Comparison of ENCODE assay signal across 17 cellular contexts in the genomic region with DNA sequence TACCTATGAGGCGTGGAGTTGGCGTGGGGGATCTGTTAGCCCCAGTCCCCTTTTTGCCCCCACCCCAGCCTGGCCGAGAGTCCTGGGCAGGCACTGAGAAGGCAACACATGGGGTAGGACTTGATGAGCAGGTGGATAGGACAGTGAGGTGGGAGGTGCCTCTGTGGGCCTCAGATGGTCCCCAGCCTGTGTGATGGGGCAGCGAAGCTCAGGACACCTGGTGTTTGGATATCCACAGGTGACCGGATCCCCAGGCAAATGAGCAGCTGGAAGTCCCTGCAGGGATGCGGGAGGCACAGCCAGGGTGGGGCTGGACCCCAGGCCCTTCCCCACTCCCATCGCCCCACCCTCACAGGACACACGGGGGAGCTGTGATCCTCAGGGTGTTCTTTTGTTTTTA. TPM values are rescaled to one million over a fixed set of nuclear protein-coding genes. Genes with fewer than 3 reads are reported as not detected.
A peak's percentile ranks its signal among the peaks of the same experiment; 100 is the strongest.
DNase-seq lines count a peak whose midpoint lies in the region; ATAC-seq and TF ChIP-seq lines count a peak whose summit lies in the region.
"Had no signal": no experiment of that assay in that cellular context is flagged by ENCODE, and none has a peak within 500 bp of the region (broad histone marks: within the 10 kb centered on the region; RNA-seq: fewer than 3 reads in every experiment).

No MANE protein-coding gene starts in this region.

- H4K20me1 ChIP-seq in SK-N-SH (ENCODE audit: insufficient read depth): no peaks in the 10 kb centered on the region

- no peak overlapping the region for H3K4me3 Mint-ChIP-seq in activated naive CD4-positive, alpha-beta T cell treated with anti-CD3 and anti-CD28 coated beads, Interleukin-2, amount 10 ng/mL, durations not matched to agents 7 days and 5 days
- H3K4me3 Mint-ChIP-seq: CD8-positive, alpha-beta T cell; GM23338; stimulated activated naive CD8-positive, alpha-beta T cell treated with anti-CD3 and anti-CD28 coated beads, Interleukin-15, Interleukin-2, amounts not matched to agents 100 ng/mL and 50 ng/mL, for 24 hours had no signal

- no peaks in the 10 kb centered on the region for H3K9me3 Mint-ChIP-seq in activated naive CD4-positive, alpha-beta T cell treated with anti-CD3 and anti-CD28 coated beads, Interleukin-2, amount 10 ng/mL, durations not matched to agents 7 days and 5 days
- H3K9me3 Mint-ChIP-seq: CD8-positive, alpha-beta T cell; GM23338; stimulated activated naive CD8-positive, alpha-beta T cell treated with anti-CD3 and anti-CD28 coated beads, Interleukin-15, Interleukin-2, amounts not matched to agents 100 ng/mL and 50 ng/mL, for 24 hours had no signal

- 94% methylated on average over 4 of the region's 8 CpGs for WGBS in SK-N-SH (ENCODE audit: low lambda C conversion rate)
- 73 to 76% methylated on average over 8 of the region's 8 CpGs for WGBS in esophagus, 2 donors
- no CpG with 5 or more reads among the region's 8 CpGs for WGBS in neuronal stem cell (ENCODE audit: extremely low coverage in 2 of 2, insufficient read length in 2 of 2, insufficient replicate concordance in 1 of 2), 2 donors
- WGBS in tibial nerve, 2 donors: 51 to 81% methylated on average over 7 to 8 of the region's 8 CpGs

- H3F3A ChIP-seq in SK-N-SH (replicated peaks; ENCODE audit: insufficient read depth): no peaks in the 10 kb centered on the region

- H3K4me1 ChIP-seq in SK-N-SH (ENCODE audit: control insufficient read depth in 1 of 2, insufficient read depth in 2 of 2, low read depth in 1 of 2, low read length in 1 of 2) (peaks cover 4 to 51% of the 10 kb centered on the region in 2 experiments; a peak in 3 of 4 replicates), esophagus (ENCODE audit: control insufficient read depth in 2 of 2, insufficient read depth in 2 of 2, low read length in 1 of 2) (peaks cover 3 to 11% of the 10 kb centered on the region in 2 donors), neuronal stem cell (ENCODE audit: control insufficient read depth in 2 of 2, insufficient read depth in 1 of 2, low read depth in 1 of 2, low read length in 2 of 2) (peaks cover 2 to 52% of the 10 kb centered on the region in 2 donors), tibial nerve (peaks cover 0 to 68% (median 9%) of the 10 kb centered on the region in 4 donors)

- peaks cover 14% of the 10 kb centered on the region for H3K27me3 Mint-ChIP-seq in activated naive CD4-positive, alpha-beta T cell treated with anti-CD3 and anti-CD28 coated beads, Interleukin-2, amount 10 ng/mL, durations not matched to agents 7 days and 5 days

- POLR2A ChIA-PET in SK-N-SH (lab: Yijun Ruan, JAX): no interaction called here

- CTCF ChIA-PET in SK-N-SH (lab: Yijun Ruan, JAX): interaction anchor here (1.1 to 4.2 kb wide), 2 partner anchors 8 to 41 kb away, joined by 4 to 19 read pairs; no protein-coding TSS in a partner anchor
- CTCF ChIA-PET in activated naive CD4-positive, alpha-beta T cell treated with anti-CD3 and anti-CD28 coated beads, Interleukin-2, amount 10 ng/mL, durations not matched to agents 7 days and 5 days (lab: Charles Lee): no interaction called here

- TF ChIP-seq CTCF in SK-N-SH (IDR thresholded peaks at IDR 0.05) (no peak), tibial nerve (IDR thresholded peaks at IDR 0.05) (no peak)

- H3K23ac ChIP-seq in neuronal stem cell (ENCODE audit: low read depth, low read length, poor library complexity): no peak overlapping the region

- H3K27ac ChIP-seq in SK-N-SH (ENCODE audit: low read depth in 2 of 2, low read length in 1 of 2): peak overlapping the region; percentile 47 to 60; a peak in 3 of 4 replicates
- H3K27ac ChIP-seq in esophagus (ENCODE audit: low read depth in 2 of 2, low read length in 1 of 2): peak overlapping the region; percentile 68 to 75
- H3K27ac ChIP-seq in neuronal stem cell (replicated peaks; ENCODE audit: low read length): no peak overlapping the region
- H3K27ac ChIP-seq in tibial nerve: peak overlapping the region; percentile 32 to 89 (median 67)
- H3K27ac ChIP-seq: VCaP had no signal

- H3K9me3 ChIP-seq in SK-N-SH (no peaks in the 10 kb centered on the region), esophagus (ENCODE audit: control insufficient read depth in 2 of 2, insufficient read depth in 1 of 2, low read depth in 1 of 2, low read length in 1 of 2) (no peaks in the 10 kb centered on the region), neuronal stem cell (replicated peaks in 1 of 2; ENCODE audit: control insufficient read depth in 2 of 2, insufficient read depth in 1 of 2, low read depth in 1 of 2, low read length in 2 of 2) (no peaks in the 10 kb centered on the region), tibial nerve (no peaks in the 10 kb centered on the region)
- H3K9me3 ChIP-seq: SJCRH30 had no signal

- no peak for ATAC-seq in SK-N-SH treated with all-trans-retinoic acid at 6 μM for 48 hours
- no peak for ATAC-seq in HG02938 (IDR thresholded peaks at IDR 0.05; ENCODE audit: unreplicated experiment)
- ATAC-seq: CD8-positive, alpha-beta T cell; GM23338 had no signal

- H2BK5ac ChIP-seq in neuronal stem cell (ENCODE audit: low read length): no peak overlapping the region

- no peak for TF ChIP-seq EP300 in SK-N-SH (IDR thresholded peaks at IDR 0.05; ENCODE audit: borderline replicate concordance in 1 of 2, low read depth in 1 of 2, low read length in 1 of 2)
- no peak for TF ChIP-seq EP300 in tibial nerve (IDR thresholded peaks at IDR 0.05)

- TF ChIP-seq POLR2A in tibial nerve (IDR thresholded peaks at IDR 0.05): no peak

- H3K18ac ChIP-seq in neuronal stem cell (ENCODE audit: low read length): peak overlapping the region; percentile 50

- H3K9me2 ChIP-seq in SK-N-SH: no peaks in the 10 kb centered on the region

- no peak for TF ChIP-seq RAD21 in SK-N-SH (IDR thresholded peaks at IDR 0.05; ENCODE audit: low read length)

- DNase-seq in SK-N-SH (no peak), neuronal stem cell (ENCODE audit: low spot score) (no peak), tibial nerve (ENCODE audit: low spot score in 2 of 2) (no peak), GM19240 (ENCODE audit: insufficient read length, low spot score) (no peak)
- DNase-seq in activated naive CD4-positive, alpha-beta T cell treated with anti-CD3 and anti-CD28 coated beads, Interleukin-2, amount 10 ng/mL, durations not matched to agents 7 days and 5 days: no peak
- DNase-seq: 8988T; activated naive CD4-positive, alpha-beta T cell treated with Interleukin-2 at 50 U/mL for 16 hours; CD8-positive, alpha-beta T cell; cerebellar nuclear complex; NCI-H2029 treated with DMSO at 0.1 percent for 48 hours had no signal

- H3K4me2 ChIP-seq in SK-N-SH (peak overlapping the region; percentile 41; the same call in 1 of the 2 replicates), neuronal stem cell (ENCODE audit: insufficient read depth, low read length, poor library complexity, severe bottlenecking) (no peak overlapping the region)
- H3K4me2 ChIP-seq: GM23338 had no signal

- no peak overlapping the region for H4K8ac ChIP-seq in neuronal stem cell (ENCODE audit: low read depth, low read length)

- H2AK5ac ChIP-seq in neuronal stem cell (ENCODE audit: low read depth, low read length): no peak overlapping the region

- H3K36me3 ChIP-seq in SK-N-SH (replicated peaks in 1 of 2; ENCODE audit: control insufficient read depth in 1 of 2, insufficient read depth in 2 of 2, low read length in 1 of 2) (no peaks in the 10 kb centered on the region), esophagus (ENCODE audit: control insufficient read depth in 2 of 2, insufficient read depth in 2 of 2, low read length in 1 of 2) (no peaks in the 10 kb centered on the region), neuronal stem cell (replicated peaks in 1 of 2; ENCODE audit: control insufficient read depth in 2 of 2, insufficient read depth in 2 of 2, low read length in 2 of 2) (peaks cover 0 to 26% of the 10 kb centered on the region in 2 donors), tibial nerve (no peaks in the 10 kb centered on the region)
- H3K36me3 ChIP-seq: SJCRH30 had no signal

- H3K4me3 ChIP-seq in SK-N-SH (ENCODE audit: low read depth in 2 of 2, low read length in 1 of 2): no peak overlapping the region
- no peak overlapping the region for H3K4me3 ChIP-seq in esophagus (ENCODE audit: low read depth in 1 of 2, low read length in 2 of 2)
- H3K4me3 ChIP-seq in neuronal stem cell (ENCODE audit: low read length in 2 of 2): no peak overlapping the region
- no peak overlapping the region for H3K4me3 ChIP-seq in tibial nerve
- H3K4me3 ChIP-seq: GM23338, SJCRH30 had no signal

- no peak overlapping the region for H3K9ac ChIP-seq in SK-N-SH
- no peak overlapping the region for H3K9ac ChIP-seq in neuronal stem cell (ENCODE audit: low read depth, low read length, poor library complexity)

- H2BK12ac ChIP-seq in neuronal stem cell (ENCODE audit: low read length): no peak overlapping the region

- peaks cover 30% of the 10 kb centered on the region for H3K79me1 ChIP-seq in neuronal stem cell (ENCODE audit: low read depth, low read length)

- no peaks in the 10 kb centered on the region for H3K27me3 ChIP-seq in SK-N-SH (ENCODE audit: insufficient read depth)
- no peaks in the 10 kb centered on the region for H3K27me3 ChIP-seq in esophagus (ENCODE audit: control insufficient read depth in 1 of 2, insufficient read depth in 2 of 2, low read length in 2 of 2)
- H3K27me3 ChIP-seq in neuronal stem cell (ENCODE audit: control insufficient read depth in 3 of 3, insufficient read depth in 3 of 3, low read depth in 1 of 3, low read length in 3 of 3): no peaks in the 10 kb centered on the region
- peaks cover 0 to 9% of the 10 kb centered on the region in 2 donors for H3K27me3 ChIP-seq in tibial nerve
- H3K27me3 ChIP-seq: SJCRH30 had no signal

- peaks cover 58% of the 10 kb centered on the region for H3K79me2 ChIP-seq in SK-N-SH (ENCODE audit: insufficient read depth)

- no peak overlapping the region for H2BK120ac ChIP-seq in neuronal stem cell (ENCODE audit: low read depth, low read length)

- peak overlapping the region; percentile 40 for H2BK15ac ChIP-seq in neuronal stem cell (ENCODE audit: low read length)

- H4K91ac ChIP-seq in neuronal stem cell (ENCODE audit: low read depth, low read length, poor library complexity): no peak overlapping the region

- H3K14ac ChIP-seq in neuronal stem cell (ENCODE audit: low read length): no peak overlapping the region

- no peaks in the 10 kb centered on the region for H3K36me3 Mint-ChIP-seq in activated naive CD4-positive, alpha-beta T cell treated with anti-CD3 and anti-CD28 coated beads, Interleukin-2, amount 10 ng/mL, durations not matched to agents 7 days and 5 days
- H3K36me3 Mint-ChIP-seq: CD8-positive, alpha-beta T cell had no signal

- no peak overlapping the region for H2AFZ ChIP-seq in SK-N-SH (ENCODE audit: low read depth)
- H2AFZ ChIP-seq in neuronal stem cell (ENCODE audit: low read length): no peak overlapping the region
- H2AFZ ChIP-seq: GM23338 had no signal

- H3K27ac Mint-ChIP-seq in activated naive CD4-positive, alpha-beta T cell treated with anti-CD3 and anti-CD28 coated beads, Interleukin-2, amount 10 ng/mL, durations not matched to agents 7 days and 5 days: no peak overlapping the region
- H3K27ac Mint-ChIP-seq: CD8-positive, alpha-beta T cell; stimulated activated naive CD8-positive, alpha-beta T cell treated with anti-CD3 and anti-CD28 coated beads, Interleukin-15, Interleukin-2, amounts not matched to agents 100 ng/mL and 50 ng/mL, for 24 hours had no signal

- no peak overlapping the region for H3K4ac ChIP-seq in neuronal stem cell (ENCODE audit: low read length)

- H3K4me1 Mint-ChIP-seq in activated naive CD4-positive, alpha-beta T cell treated with anti-CD3 and anti-CD28 coated beads, Interleukin-2, amount 10 ng/mL, durations not matched to agents 7 days and 5 days: no peaks in the 10 kb centered on the region

RNA-seq across cellular contexts. Expression of a gene that starts 9.7 kb away (rescaled TPM):
- polyA plus RNA-seq in SK-N-SH (2012; rRNA removed): 94.8 and 147 TPM in 2 replicates
- polyA plus RNA-seq in SK-N-SH (2012; cell fraction: cytosol; rRNA removed): 68.7 and 110 TPM in 2 replicates
- polyA plus RNA-seq in SK-N-SH (2012; cell fraction: nucleus; rRNA removed): 83.2 and 89.7 TPM in 2 replicates
- 10 to 100 TPM; 18.8 to 50.3 TPM for polyA plus RNA-seq in esophagus
- polyA plus RNA-seq in neuronal stem cell (2013, experiment 1 of 2): 160 TPM
- polyA plus RNA-seq in neuronal stem cell (2013, experiment 2 of 2): 157 TPM
- total RNA-seq in tibial nerve: 1,000 to 10,000 TPM in 1 of 4 donors, 100 to 1,000 TPM in 3; 172 to 1,145 (median 351) TPM
- total RNA-seq: CD8-positive, alpha-beta T cell had no signal
